In the genomic region with DNA sequence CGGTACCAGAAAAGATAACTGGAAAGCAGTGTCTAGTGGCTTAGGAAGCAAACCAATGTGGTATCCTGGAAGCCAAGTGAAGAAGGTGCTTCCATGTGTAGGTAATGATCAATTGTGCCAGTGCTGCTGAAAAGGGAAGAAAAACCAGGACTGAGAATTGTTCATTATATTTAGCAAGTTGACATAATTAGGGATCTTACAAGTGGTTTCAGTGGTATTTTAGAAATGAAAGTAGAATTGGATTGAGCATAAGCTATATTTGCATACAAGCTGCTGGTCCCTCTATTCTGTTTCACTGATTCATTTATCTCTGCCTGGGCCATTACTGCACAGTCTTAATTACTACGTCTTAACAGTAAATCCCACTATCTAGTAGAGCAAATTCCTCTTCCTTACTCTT, we compare ENCODE assay signal across 11 cellular contexts.
A peak's percentile ranks its signal among the peaks of the same experiment; 100 is the strongest.
DNase-seq lines count a peak whose midpoint lies in the region; ATAC-seq lines count a peak whose summit lies in the region.
"Had no signal": no experiment of that assay in that cellular context is flagged by ENCODE, and none has a peak within 500 bp of the region (broad histone marks: within the 10 kb centered on the region; RNA-seq: fewer than 3 reads in every experiment).

No MANE protein-coding gene starts in this region.

- peak; percentile 66 for ATAC-seq in GM18861 (IDR thresholded peaks at IDR 0.05; ENCODE audit: unreplicated experiment)
- peak; percentile 71 for ATAC-seq in GM21515 (IDR thresholded peaks at IDR 0.05; ENCODE audit: unreplicated experiment)
- peak; percentile 96 for ATAC-seq in HG02981 (IDR thresholded peaks at IDR 0.05; ENCODE audit: unreplicated experiment)
- no peak for ATAC-seq in HG03520 (IDR thresholded peaks at IDR 0.05; ENCODE audit: unreplicated experiment)
- ATAC-seq: PC-3 had no signal

- DNase-seq in MV-4-11 (lab: John Stamatoyannopoulos, UW), result peak; percentile 4
- DNase-seq in NCI-H226, result no peak
- no peak for DNase-seq in NCI-H510A (lab: John Stamatoyannopoulos, UW)
- DNase-seq in hypothalamus (lab: John Stamatoyannopoulos, UW), result no peak
- DNase-seq: BE2C, NCI-H2029, PC-3 had no signal
